In genomic region chr4:80308466-80308822, GRCh38 we compare ENCODE assay signal across 24 cellular contexts. TPM values are rescaled to one million over a fixed set of nuclear protein-coding genes. Genes with fewer than 3 reads are reported as not detected.
DNase-seq lines count a peak whose midpoint lies in the region; ATAC-seq and TF ChIP-seq lines count a peak whose summit lies in the region.
"Had no signal": no experiment of that assay in that cellular context is flagged by ENCODE, and none has a peak within 500 bp of the region (broad histone marks: within the 10 kb centered on the region; RNA-seq: fewer than 3 reads in every experiment).

No MANE protein-coding gene starts in this region.

- 57 to 64% methylated on average over 4 of the region's 4 CpGs for WGBS in GM23248 (ENCODE audit: low coverage in 1 of 2, low lambda C conversion rate in 2 of 2, missing lambda C conversion rate in 2 of 2), 2 experiments
- WGBS in mammary epithelial cell (ENCODE audit: low coverage, missing lambda C conversion rate), result 76% methylated on average over 4 of the region's 4 CpGs

- H4K20me1 ChIP-seq in GM23248 (ENCODE audit: insufficient read depth) (no peaks in the 10 kb centered on the region), PC-3 (ENCODE audit: low read length) (no peaks in the 10 kb centered on the region), mammary epithelial cell (ENCODE audit: insufficient read depth, low read length) (no peaks in the 10 kb centered on the region), osteoblast (ENCODE audit: insufficient read depth, low read length) (no peaks in the 10 kb centered on the region)

- no peaks in the 10 kb centered on the region for H3K27me3 ChIP-seq in GM23248 (replicated peaks; ENCODE audit: insufficient read depth)
- no peaks in the 10 kb centered on the region for H3K27me3 ChIP-seq in PC-3 (ENCODE audit: low read length)
- no peaks in the 10 kb centered on the region for H3K27me3 ChIP-seq in mammary epithelial cell (ENCODE audit: insufficient read depth, low read length)
- no peaks in the 10 kb centered on the region for H3K27me3 ChIP-seq in osteoblast (ENCODE audit: insufficient read depth, low read length)
- H3K27me3 ChIP-seq: adrenal gland had no signal

- CTCF ChIA-PET in PC-3 (lab: Charles Lee) (interaction anchor here (0.5 to 0.7 kb wide), 3 partner anchors 66 to 722 kb away, joined by 3 to 5 read pairs (median 4); partner anchors contain the start of gene BMP3), mammary epithelial cell (lab: Charles Lee; ENCODE audit: low non-redundant PET) (interaction anchor here (1.0 kb wide), 1 partner anchor 28 kb away, joined by 3 read pairs; no protein-coding TSS in a partner anchor)

- H3K36me3 ChIP-seq in GM23248 (ENCODE audit: low read depth) (no peaks in the 10 kb centered on the region), PC-3 (ENCODE audit: low read depth, low read length) (no peaks in the 10 kb centered on the region), mammary epithelial cell (ENCODE audit: insufficient read depth, low read length) (no peaks in the 10 kb centered on the region), osteoblast (ENCODE audit: insufficient read depth, low read length) (no peaks in the 10 kb centered on the region)
- H3K36me3 ChIP-seq: adrenal gland, left ventricle myocardium inferior had no signal

- H3K9me3 ChIP-seq in GM23248 (ENCODE audit: low read depth) (no peaks in the 10 kb centered on the region), PC-3 (ENCODE audit: low read length) (no peaks in the 10 kb centered on the region), mammary epithelial cell (replicated peaks; ENCODE audit: insufficient read depth, low read length) (no peaks in the 10 kb centered on the region), osteoblast (ENCODE audit: low read depth, low read length) (no peaks in the 10 kb centered on the region)
- H3K9me3 ChIP-seq: adrenal gland, left ventricle myocardium inferior had no signal

- DNase-seq in GM23248 (peak; percentile 20), PC-3 (no peak), mammary epithelial cell (no peak), osteoblast (ENCODE audit: insufficient read length, low spot score, missing footprints) (no peak), cortex of kidney (lab: John Stamatoyannopoulos, UW) (no peak), GF-D8 (lab: John Stamatoyannopoulos, UW) (no peak)
- DNase-seq: activated CD4-positive, CD25-positive, alpha-beta regulatory T cell treated with anti-CD3 and anti-CD28 coated beads, Interleukin-2, amount 50 U/mL, for 72 hours; activated T-cell treated with anti-CD3 and anti-CD28 coated beads, Interleukin-2, amount 50 U/mL, for 1 hour; adrenal gland; effector CD8-positive, alpha-beta T cell; hypothalamus; left ventricle myocardium inferior; midbrain; natural killer cell; NCI-H2029; retina; stimulated activated CD4-positive, alpha-beta T cell treated with anti-CD3 and anti-CD28 coated beads, Interleukin-12 subunit alpha, Interleukin-12 subunit beta, amount 100 ng/mL, for 4 hours; stimulated activated CD4-positive, alpha-beta T cell treated with anti-CD3 and anti-CD28 coated beads, Interleukin-4, amount 100 ng/mL, for 4 hours; stimulated activated naive CD4-positive, alpha-beta T cell had no signal

- BruUV-seq in PC-3 (replicated peaks; lab: Mats Ljungman, UMichigan) (no TSS peak), mammary epithelial cell (replicated peaks; lab: Mats Ljungman, UMichigan) (no TSS peak)

- peak overlapping the region; percentile 37 for H2AFZ ChIP-seq in GM23248
- peak overlapping the region; percentile 6; the same call in 1 of the 2 replicates for H2AFZ ChIP-seq in PC-3 (ENCODE audit: low read length)
- H2AFZ ChIP-seq in mammary epithelial cell (ENCODE audit: low read depth, low read length), result peak overlapping the region; percentile 76
- H2AFZ ChIP-seq in osteoblast (ENCODE audit: low read length), result no peak overlapping the region

- H3K9me2 ChIP-seq in GM23248 (ENCODE audit: insufficient read depth) (no peaks in the 10 kb centered on the region), PC-3 (replicated peaks; ENCODE audit: low read length) (no peaks in the 10 kb centered on the region)

- H3K27ac ChIP-seq in GM23248, result peak overlapping the region; percentile 83
- peak overlapping the region; percentile 76 for H3K27ac ChIP-seq in PC-3 (ENCODE audit: low read length)
- H3K27ac ChIP-seq in mammary epithelial cell (ENCODE audit: insufficient read depth, low read depth, low read length), result peak overlapping the region; percentile 80
- peak overlapping the region; percentile 83 for H3K27ac ChIP-seq in osteoblast (ENCODE audit: low read depth, low read length)
- H3K27ac ChIP-seq: adrenal gland, left ventricle myocardium inferior had no signal

- H3F3A ChIP-seq in GM23248 (ENCODE audit: insufficient read depth) (peaks cover 68% of the 10 kb centered on the region), PC-3 (ENCODE audit: low read length, unreplicated experiment) (no peaks in the 10 kb centered on the region)

- peak overlapping the region; percentile 77 for H3K4me2 ChIP-seq in GM23248 (ENCODE audit: unreplicated experiment)
- no peak overlapping the region for H3K4me2 ChIP-seq in PC-3 (ENCODE audit: low read length)
- peak overlapping the region; percentile 78 for H3K4me2 ChIP-seq in mammary epithelial cell (ENCODE audit: insufficient read depth, low read depth, low read length)
- peak overlapping the region; percentile 77 for H3K4me2 ChIP-seq in osteoblast (ENCODE audit: insufficient read depth, low read length)

- in situ Hi-C loops in GM23248 (cut with MboI), result loop anchor here (25.0 kb wide), 1 partner anchor 1371 kb away; the partner anchor contains the start of gene PAQR3
- in situ Hi-C loops in mammary epithelial cell (cut with MboI; ENCODE audit: low sequenced_read_pairs in 2 of 2), result no loop called here

- dilution Hi-C loops in mammary epithelial cell (cut with HindIII; ENCODE audit: low sequenced_read_pairs), result no loop called here

- ATAC-seq in PC-3, result no peak
- no peak for ATAC-seq in HG03045 (IDR thresholded peaks at IDR 0.05; ENCODE audit: unreplicated experiment)
- ATAC-seq: HepG2, natural killer cell, Right ventricle myocardium inferior had no signal

- intact Hi-C loops in PC-3 (cut with micrococcal nuclease) (loop anchor here (5.0 kb wide), 1 partner anchor 41 kb away; the partner anchor contains the start of gene FGF5), mammary epithelial cell (cut with micrococcal nuclease) (loop anchor here (2.0 to 5.0 kb wide), 2 partner anchors 70 to 181 kb away; no protein-coding TSS in a partner anchor)

- POLR2A ChIA-PET in PC-3 (lab: Charles Lee; ENCODE audit: unreplicated experiment), result interaction anchor here (0.7 kb wide), 1 partner anchor 46 kb away, joined by 6 read pairs; no protein-coding TSS in a partner anchor

- TF ChIP-seq CTCF in PC-3 (conservative IDR thresholded peaks at IDR 0.05; ENCODE audit: low read depth, low read length), result no peak
- TF ChIP-seq CTCF in mammary epithelial cell (conservative IDR thresholded peaks at IDR 0.05 in 1 of 2, IDR thresholded peaks at IDR 0.05 in 1 of 2; ENCODE audit: extremely low read depth in 1 of 2, insufficient read depth in 1 of 2, low read depth in 1 of 2, low read length in 2 of 2), result no peak
- no peak for TF ChIP-seq CTCF in osteoblast (IDR thresholded peaks at IDR 0.05; ENCODE audit: extremely low read depth, low read depth, low read length)

- H3K9ac ChIP-seq in GM23248 (peak overlapping the region; percentile 53), PC-3 (ENCODE audit: low read length) (no peak overlapping the region), mammary epithelial cell (ENCODE audit: insufficient read depth, low read length) (no peak overlapping the region)

- H3K4me1 ChIP-seq in GM23248 (ENCODE audit: insufficient read depth), result peaks cover 69% of the 10 kb centered on the region
- H3K4me1 ChIP-seq in PC-3 (ENCODE audit: insufficient read depth, low read length), result peaks cover 55% of the 10 kb centered on the region
- peaks cover 56% of the 10 kb centered on the region for H3K4me1 ChIP-seq in mammary epithelial cell (ENCODE audit: insufficient read depth, low read length)
- H3K4me1 ChIP-seq in osteoblast (ENCODE audit: insufficient read depth, low read length), result peaks cover 63% of the 10 kb centered on the region
- H3K4me1 ChIP-seq: adrenal gland, left ventricle myocardium inferior had no signal

- H3K4me3 ChIP-seq in GM23248 (peak overlapping the region; percentile 45; the same call in 1 of the 2 replicates), PC-3 (ENCODE audit: low read length) (no peak overlapping the region), mammary epithelial cell (replicated peaks in 1 of 3; ENCODE audit: insufficient read depth in 1 of 3, low read depth in 2 of 3, low read length in 3 of 3) (no peak overlapping the region), osteoblast (ENCODE audit: insufficient read depth, low read length) (no peak overlapping the region)
- H3K4me3 ChIP-seq: adrenal gland, left ventricle myocardium inferior had no signal

- H3K79me2 ChIP-seq in GM23248 (ENCODE audit: insufficient read depth), result no peaks in the 10 kb centered on the region
- H3K79me2 ChIP-seq in PC-3 (ENCODE audit: low read length), result no peaks in the 10 kb centered on the region
- no peaks in the 10 kb centered on the region for H3K79me2 ChIP-seq in mammary epithelial cell (ENCODE audit: insufficient read depth, low read length)
- H3K79me2 ChIP-seq in osteoblast (ENCODE audit: insufficient read depth, low read length), result no peaks in the 10 kb centered on the region

RNA-seq across cellular contexts. Expression of gene CFAP299, which starts 27.1 kb away (rescaled TPM):
- 1.1 TPM in 1 of 2 replicates, not detected in the other for total RNA-seq in GM23248 (2014; rRNA removed; shearing (Covaris generic))
- polyA plus RNA-seq in GM23248 (2016; fragmentation: Nextera tagmentation; extraction: Ambion mirVana), result 1.0 and 1.2 TPM in 2 replicates
- not detected in 2 replicates for total RNA-seq in PC-3 (2014; rRNA removed)
- not detected for total RNA-seq in mammary epithelial cell
- not detected for polyA plus RNA-seq in mammary epithelial cell
- not detected for polyA minus RNA-seq in mammary epithelial cell
- 1.5 and 2.5 TPM in 2 replicates for total RNA-seq in osteoblast
- total RNA-seq: adrenal gland, esophagus mucosa, HepG2, left ventricle myocardium inferior, natural killer cell, osteocyte had no signal
- polyA plus RNA-seq: adrenal gland, HepG2 had no signal

RNA-seq across cellular contexts. Expression of gene FGF5, which starts 42.0 kb away (rescaled TPM):
- total RNA-seq in GM23248 (2014; rRNA removed; shearing (Covaris generic)), result 13.4 and 15.5 TPM in 2 replicates
- 59.9 and 63.7 TPM in 2 replicates for polyA plus RNA-seq in GM23248 (2016; fragmentation: Nextera tagmentation; extraction: Ambion mirVana)
- 0.75 and 2.6 TPM in 2 replicates for total RNA-seq in PC-3 (2014; rRNA removed)
- 1 to 10 TPM in 1 of 2 donors, under 1 TPM in 1; 0.17 to 2.9 TPM for total RNA-seq in mammary epithelial cell
- polyA plus RNA-seq in mammary epithelial cell, result 3.9 TPM
- 19.9 TPM for polyA minus RNA-seq in mammary epithelial cell
- 7.7 and 10.5 TPM in 2 replicates for total RNA-seq in osteoblast
- total RNA-seq: adrenal gland, esophagus mucosa, HepG2 had no signal
- polyA plus RNA-seq: adrenal gland, HepG2 had no signal
